29 cellular contexts compared by ENCODE assay signal in the genomic region with DNA sequence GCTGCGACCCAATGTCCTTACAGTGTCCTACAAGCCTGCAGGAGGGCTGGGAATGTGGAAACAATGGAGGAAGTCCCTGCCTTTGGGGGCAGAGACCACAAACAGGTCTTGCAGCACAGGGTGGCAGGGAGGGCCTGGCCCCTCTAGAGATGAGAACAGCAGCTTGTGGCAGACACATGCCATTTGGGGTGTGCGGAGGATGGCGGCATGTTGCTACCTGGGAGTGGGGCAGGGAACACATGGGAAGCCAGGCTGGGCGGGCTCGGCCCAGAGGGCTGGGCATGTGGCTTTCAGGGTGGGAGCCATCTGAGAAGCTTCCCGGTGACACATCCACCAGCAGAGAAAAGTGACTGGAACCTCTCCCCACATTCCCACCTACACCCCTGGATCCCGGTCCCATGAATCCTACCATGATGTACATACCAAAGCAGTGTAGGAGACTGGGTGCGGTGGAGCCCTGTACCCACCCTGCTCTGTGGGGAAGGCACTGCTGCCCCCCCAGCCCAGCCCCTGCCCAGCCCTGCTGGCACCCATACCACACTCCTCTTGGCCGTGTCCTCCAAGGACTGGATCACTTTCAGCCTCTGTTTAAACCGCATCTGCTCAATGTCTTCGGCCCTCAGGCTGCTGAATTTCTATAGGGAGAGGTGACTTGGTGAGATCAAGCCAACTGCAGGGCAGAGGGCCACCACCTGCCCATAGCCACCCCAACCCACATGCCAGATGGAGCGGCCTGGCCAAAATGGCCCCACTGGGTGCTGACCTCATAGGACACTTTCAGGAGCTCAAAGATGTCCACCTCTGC.
"Had no signal": no experiment of that assay in that cellular context is flagged by ENCODE, and none has a peak within 500 bp of the region (broad histone marks: within the 10 kb centered on the region; RNA-seq: fewer than 3 reads in every experiment).

No MANE protein-coding gene starts in this region.

- H3K36me3 Mint-ChIP-seq: activated naive CD8-positive, alpha-beta T cell had no signal

- H3K36me3 ChIP-seq: ovary had no signal

- H3K27ac Mint-ChIP-seq: activated naive CD8-positive, alpha-beta T cell; immature natural killer cell; naive thymus-derived CD8-positive, alpha-beta T cell; stimulated activated memory B cell treated with anti-CD40 and anti-IgM and Interleukin-4, amounts not matched to agents 10 μg/mL and 1 μg/mL and 100 μg/mL, for 72 hours had no signal

- H3K4me3 Mint-ChIP-seq: activated naive CD8-positive, alpha-beta T cell; effector memory CD8-positive, alpha-beta T cell; immature natural killer cell; naive thymus-derived CD8-positive, alpha-beta T cell; stimulated activated memory B cell treated with anti-CD40 and anti-IgM and Interleukin-4, amounts not matched to agents 10 μg/mL and 1 μg/mL and 100 μg/mL, for 72 hours had no signal

- DNase-seq: activated CD4-positive, alpha-beta T cell treated with anti-CD3 and anti-CD28 coated beads for 48 hours; activated CD4-positive, alpha-beta T cell treated with anti-CD3 and anti-CD28 coated beads, Interleukin-2, amount 50 U/mL, for 48 hours; activated CD8-positive, alpha-beta memory T cell treated with anti-CD3 and anti-CD28 coated beads for 24 hours; activated effector memory CD4-positive, alpha-beta T cell treated with Interleukin-2 at 50 U/mL for 16 hours; activated naive CD4-positive, alpha-beta T cell treated with Interleukin-2 at 50 U/mL for 16 hours; body of pancreas; cortex of kidney; effector memory CD8-positive, alpha-beta T cell; erythroblast; hippocampal formation; immature natural killer cell; mesenchymal stem cell; naive thymus-derived CD8-positive, alpha-beta T cell; retina; stimulated activated CD4-positive, alpha-beta T cell treated with anti-CD3 and anti-CD28 coated beads, Interleukin-1b, Interleukin-23, amount 100 ng/mL, for 48 hours; stimulated activated CD4-positive, alpha-beta T cell treated with anti-CD3 and anti-CD28 coated beads, Interleukin-4, amount 100 ng/mL, for 4 hours; stimulated activated CD8-positive, alpha-beta memory T cell treated with anti-CD3 and anti-CD28 coated beads, Interleukin-4, amount 100 ng/mL, for 48 hours; stomach; thyroid gland; upper lobe of right lung had no signal

- H3K9me3 Mint-ChIP-seq: effector memory CD8-positive, alpha-beta T cell; immature natural killer cell; naive thymus-derived CD8-positive, alpha-beta T cell; stimulated activated memory B cell treated with anti-CD40 and anti-IgM and Interleukin-4, amounts not matched to agents 10 μg/mL and 1 μg/mL and 100 μg/mL, for 72 hours had no signal

- ATAC-seq: activated CD4-positive, CD25-positive, alpha-beta regulatory T cell treated with anti-CD3 and anti-CD28 coated beads, Interleukin-2, amount 50 U/mL, for 24 hours; body of pancreas; effector memory CD8-positive, alpha-beta T cell; lower lobe of right lung; naive thymus-derived CD8-positive, alpha-beta T cell; sciatic nerve; stimulated activated memory B cell treated with anti-CD40 and anti-IgM and Interleukin-4, amounts not matched to agents 10 μg/mL and 1 μg/mL and 100 μg/mL, for 72 hours; upper lobe of right lung had no signal

- H3K27me3 ChIP-seq: body of pancreas, neutrophil, ovary, stomach, thyroid gland, upper lobe of right lung had no signal

- H3K9me3 ChIP-seq: body of pancreas, lower lobe of right lung, neutrophil, ovary, prostate gland, stomach, thyroid gland, upper lobe of right lung had no signal

- H3K27ac ChIP-seq: body of pancreas, lower lobe of right lung, neutrophil, prostate gland, skin epidermis, stomach, thyroid gland, upper lobe of right lung had no signal

- H3K4me1 Mint-ChIP-seq: immature natural killer cell; naive thymus-derived CD8-positive, alpha-beta T cell; stimulated activated memory B cell treated with anti-CD40 and anti-IgM and Interleukin-4, amounts not matched to agents 10 μg/mL and 1 μg/mL and 100 μg/mL, for 72 hours had no signal

- H3K4me3 ChIP-seq: body of pancreas, lower lobe of right lung, ovary, prostate gland, skin epidermis, stomach, thyroid gland, upper lobe of right lung had no signal

- H3K4me1 ChIP-seq: body of pancreas, lower lobe of right lung, prostate gland, stomach, upper lobe of right lung had no signal

- H3K27me3 Mint-ChIP-seq: activated naive CD8-positive, alpha-beta T cell; effector memory CD8-positive, alpha-beta T cell; naive thymus-derived CD8-positive, alpha-beta T cell; stimulated activated memory B cell treated with anti-CD40 and anti-IgM and Interleukin-4, amounts not matched to agents 10 μg/mL and 1 μg/mL and 100 μg/mL, for 72 hours had no signal
